Comparison of ENCODE assay signal across 21 cellular contexts in the genomic region with DNA sequence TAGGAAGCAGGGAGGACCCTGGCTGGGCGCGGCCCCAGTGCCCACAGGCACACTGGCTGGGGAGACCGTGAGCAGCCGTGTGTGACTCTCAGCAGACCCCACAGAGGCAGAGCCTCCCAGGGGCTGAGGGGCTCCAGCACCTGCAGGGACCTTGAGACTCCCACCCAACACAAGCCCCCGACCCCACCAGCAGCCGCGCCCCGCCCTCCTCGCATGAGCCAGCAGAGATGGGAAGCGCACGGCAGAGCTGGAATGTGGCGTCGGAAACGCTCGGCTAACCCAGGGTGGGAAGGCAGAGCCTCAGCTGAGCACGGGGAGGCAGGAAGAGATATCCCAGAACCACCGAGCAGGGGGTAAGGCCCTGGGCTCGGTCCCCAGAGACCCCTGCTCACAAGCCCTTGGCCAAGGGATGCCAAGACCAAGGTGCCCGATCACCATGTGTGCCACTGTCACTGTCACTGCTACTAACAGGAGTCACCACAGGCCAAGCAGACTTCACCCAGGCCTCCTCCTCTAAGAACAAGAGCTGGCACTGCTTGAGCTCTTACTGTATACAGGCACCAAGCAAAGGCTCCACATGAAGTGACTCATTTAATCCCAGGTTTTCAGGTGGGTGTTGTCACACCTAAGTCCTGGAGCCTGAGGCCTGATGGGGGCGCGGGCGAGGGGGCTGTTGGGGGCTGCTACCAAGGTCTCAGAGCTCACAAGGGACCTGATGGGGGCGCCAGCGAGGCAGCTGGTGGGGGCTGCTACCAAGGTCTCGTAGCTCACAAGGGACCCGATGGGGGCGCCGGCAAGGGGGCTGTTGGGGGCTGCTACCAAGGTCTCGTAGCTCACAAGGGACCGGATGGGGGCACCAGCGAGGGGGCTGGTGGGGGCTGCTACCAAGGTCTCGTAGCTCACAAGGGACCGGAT. TPM values are rescaled to one million over a fixed set of nuclear protein-coding genes. Genes with fewer than 3 reads are reported as not detected.
A peak's percentile ranks its signal among the peaks of the same experiment; 100 is the strongest.
DNase-seq lines count a peak whose midpoint lies in the region; ATAC-seq, FAIRE-seq and TF ChIP-seq lines count a peak whose summit lies in the region.
"Had no signal": no experiment of that assay in that cellular context is flagged by ENCODE, and none has a peak within 500 bp of the region (broad histone marks: within the 10 kb centered on the region; RNA-seq: fewer than 3 reads in every experiment).

No MANE protein-coding gene starts in this region.

- peaks cover 7% of the 10 kb centered on the region; the same call in 1 of the 2 replicates for H3K4me1 ChIP-seq in GM23338 (ENCODE audit: insufficient read depth)
- no peaks in the 10 kb centered on the region for H3K4me1 ChIP-seq in OCI-LY3 (ENCODE audit: low read length)
- peaks cover 20% of the 10 kb centered on the region for H3K4me1 ChIP-seq in endothelial cell of umbilical vein (ENCODE audit: control insufficient read depth, extremely low read depth, insufficient read depth, low read length)
- H3K4me1 ChIP-seq in neuronal stem cell (ENCODE audit: control insufficient read depth in 2 of 2, insufficient read depth in 1 of 2, low read depth in 1 of 2, low read length in 2 of 2), result peaks cover 14 to 27% of the 10 kb centered on the region in 2 donors
- H3K4me1 ChIP-seq in breast epithelium, result no peaks in the 10 kb centered on the region
- H3K4me1 ChIP-seq in stomach, result peaks cover 0 to 10% (median 4%) of the 10 kb centered on the region in 4 donors

- intact Hi-C loops in endothelial cell of umbilical vein (cut with micrococcal nuclease) (loop anchor here (1.0 kb wide), 3 partner anchors 20 to 100 kb away; a partner anchor contains a TSS), breast epithelium (cut with DNase I; ENCODE audit: low total_unique reads) (no loop called here), stomach (cut with DNase I; ENCODE audit: low total_unique reads) (no loop called here)

- H3K79me1 ChIP-seq in neuronal stem cell (ENCODE audit: low read depth, low read length), result peaks cover 6% of the 10 kb centered on the region

- peaks cover 27% of the 10 kb centered on the region for H3K4me1 Mint-ChIP-seq in GM23338
- H3K4me1 Mint-ChIP-seq: central memory CD8-positive, alpha-beta T cell had no signal

- dilution Hi-C loops in endothelial cell of umbilical vein (cut with MboI; ENCODE audit: extremely low pct_ligation_motif_present, low sequenced_read_pairs), result no loop called here

- H2BK12ac ChIP-seq in neuronal stem cell (ENCODE audit: low read length), result no peak overlapping the region

- H3K36me3 ChIP-seq in GM23338 (ENCODE audit: insufficient read depth) (no peaks in the 10 kb centered on the region), OCI-LY3 (replicated peaks; ENCODE audit: low read depth, low read length) (no peaks in the 10 kb centered on the region), endothelial cell of umbilical vein (ENCODE audit: control insufficient read depth in 2 of 2, extremely low read depth in 1 of 2, insufficient read depth in 2 of 2, low read length in 2 of 2) (no peaks in the 10 kb centered on the region), neuronal stem cell (replicated peaks in 1 of 2; ENCODE audit: control insufficient read depth in 2 of 2, insufficient read depth in 2 of 2, low read length in 2 of 2) (peaks cover 0 to 5% of the 10 kb centered on the region in 2 donors), breast epithelium (no peaks in the 10 kb centered on the region), stomach (no peaks in the 10 kb centered on the region)

- H2AFZ ChIP-seq in GM23338 (no peak overlapping the region), OCI-LY3 (ENCODE audit: low read depth, low read length) (no peak overlapping the region), endothelial cell of umbilical vein (ENCODE audit: low read depth, low read length) (peak overlapping the region; percentile 54), neuronal stem cell (ENCODE audit: low read length) (peak overlapping the region; percentile 68)

- in situ Hi-C loops in GM13977 (cut with MboI; ENCODE audit: low pct_unique_long_range_greater_than_20kb, low sequenced_read_pairs, unreplicated experiment), result no loop called here

- POLR2A ChIA-PET in endothelial cell of umbilical vein (lab: Charles Lee), result interaction anchor here (1.2 kb wide), 1 partner anchor 19 kb away, joined by 3 read pairs; a partner anchor contains a TSS

- H3K9ac ChIP-seq in OCI-LY3 (ENCODE audit: low read length) (no peak overlapping the region), endothelial cell of umbilical vein (replicated peaks; ENCODE audit: extremely low read depth, insufficient read depth, low read length) (no peak overlapping the region), neuronal stem cell (ENCODE audit: low read depth, low read length, poor library complexity) (no peak overlapping the region)
- H3K9ac ChIP-seq: KMS-11 had no signal

- H3K27me3 ChIP-seq in GM23338 (ENCODE audit: insufficient read depth) (no peaks in the 10 kb centered on the region), OCI-LY3 (ENCODE audit: low read depth, low read length) (no peaks in the 10 kb centered on the region), endothelial cell of umbilical vein (ENCODE audit: control insufficient read depth in 2 of 2, insufficient read depth in 2 of 2, low read length in 2 of 2) (no peaks in the 10 kb centered on the region), neuronal stem cell (ENCODE audit: control insufficient read depth in 3 of 3, insufficient read depth in 3 of 3, low read depth in 1 of 3, low read length in 3 of 3) (no peaks in the 10 kb centered on the region), breast epithelium (no peaks in the 10 kb centered on the region), stomach (peaks cover 0 to 22% (median 0%) of the 10 kb centered on the region in 3 donors)

- peak; percentile 76 for FAIRE-seq in endothelial cell of umbilical vein (lab: Jason Lieb, UNC)
- FAIRE-seq: urothelium cell line had no signal

- TF ChIP-seq CTCF in GM23338 (conservative IDR thresholded peaks at IDR 0.05; ENCODE audit: low read depth in 2 of 2) (peak; percentile 41 to 65), OCI-LY3 (IDR thresholded peaks at IDR 0.05; ENCODE audit: low read depth, low read length) (peak; percentile 7; the same call in 1 of the 2 replicates), endothelial cell of umbilical vein (IDR thresholded peaks at IDR 0.05; ENCODE audit: extremely low read depth in 1 of 2, insufficient read depth in 1 of 2, low read depth in 1 of 2, low read length in 2 of 2) (peak in 1 of 2 donors; percentile 8), breast epithelium (IDR thresholded peaks at IDR 0.05) (no peak), stomach (IDR thresholded peaks at IDR 0.05) (no peak), GM13977 (IDR thresholded peaks at IDR 0.05; ENCODE audit: extremely low read depth, insufficient read depth, missing control alignments) (no peak)

- H3K27me3 Mint-ChIP-seq in GM23338 (ENCODE audit: insufficient read depth, low read depth, poor library complexity), result peaks cover 2% of the 10 kb centered on the region
- H3K27me3 Mint-ChIP-seq: activated T-cell treated with anti-CD3 and anti-CD28 coated beads, Interleukin-2, amount 50 U/mL, for 24 hours; central memory CD8-positive, alpha-beta T cell had no signal

- H3F3A ChIP-seq in GM23338 (replicated peaks; ENCODE audit: low read depth), result no peaks in the 10 kb centered on the region

- H4K20me1 ChIP-seq in GM23338 (replicated peaks; ENCODE audit: insufficient read depth) (no peaks in the 10 kb centered on the region), OCI-LY3 (ENCODE audit: insufficient read depth, low read length) (no peaks in the 10 kb centered on the region), endothelial cell of umbilical vein (replicated peaks; ENCODE audit: control insufficient read depth, extremely low read depth, insufficient read depth, low read length) (no peaks in the 10 kb centered on the region)

- no peak overlapping the region for H2AK5ac ChIP-seq in neuronal stem cell (ENCODE audit: low read depth, low read length)

- H3K9me1 ChIP-seq in endothelial cell of umbilical vein (replicated peaks; ENCODE audit: control insufficient read depth, extremely low read depth, insufficient read depth, low read length), result no peaks in the 10 kb centered on the region

- no peak overlapping the region for H2BK120ac ChIP-seq in neuronal stem cell (ENCODE audit: low read depth, low read length)

- H3K9me3 ChIP-seq in OCI-LY3 (ENCODE audit: insufficient read depth, low read length) (no peaks in the 10 kb centered on the region), endothelial cell of umbilical vein (replicated peaks; ENCODE audit: control insufficient read depth, insufficient read depth, low read length) (no peaks in the 10 kb centered on the region), neuronal stem cell (replicated peaks in 1 of 2; ENCODE audit: control insufficient read depth in 2 of 2, insufficient read depth in 1 of 2, low read depth in 1 of 2, low read length in 2 of 2) (peaks cover 0 to under 1% of the 10 kb centered on the region in 2 donors), breast epithelium (no peaks in the 10 kb centered on the region), stomach (no peaks in the 10 kb centered on the region)

- no peak overlapping the region for H4K91ac ChIP-seq in neuronal stem cell (ENCODE audit: low read depth, low read length, poor library complexity)

- H3K27ac ChIP-seq in GM23338 (ENCODE audit: low read depth), result no peak overlapping the region
- H3K27ac ChIP-seq in OCI-LY3 (ENCODE audit: low read length), result no peak overlapping the region
- peak overlapping the region; percentile 36 for H3K27ac ChIP-seq in endothelial cell of umbilical vein (ENCODE audit: insufficient read depth, low read depth, low read length)
- H3K27ac ChIP-seq in neuronal stem cell (replicated peaks; ENCODE audit: low read length), result peak overlapping the region; percentile 15
- H3K27ac ChIP-seq in breast epithelium, result no peak overlapping the region
- no peak overlapping the region for H3K27ac ChIP-seq in stomach
- H3K27ac ChIP-seq: KMS-11 had no signal

- H3K27ac Mint-ChIP-seq in GM23338, result no peak overlapping the region
- H3K27ac Mint-ChIP-seq: activated T-cell treated with anti-CD3 and anti-CD28 coated beads, Interleukin-2, amount 50 U/mL, for 24 hours had no signal

- no peaks in the 10 kb centered on the region for H3K9me2 ChIP-seq in GM23338 (ENCODE audit: insufficient read depth)

- WGBS in neuronal stem cell (ENCODE audit: extremely low coverage in 2 of 2, insufficient read length in 2 of 2, insufficient replicate concordance in 1 of 2), 2 donors, result no CpG with 5 or more reads among the region's 33 CpGs
- 85 to 92% (median 87%) methylated on average over 27 to 32 of the region's 33 CpGs for WGBS in stomach, 5 donors

- peak; percentile 62 for ATAC-seq in GM23338
- ATAC-seq: SK-N-SH treated with all-trans-retinoic acid at 6 μM for 48 hours had no signal

- no peak for TF ChIP-seq EP300 in stomach (IDR thresholded peaks at IDR 0.05)

- H3K18ac ChIP-seq in neuronal stem cell (ENCODE audit: low read length), result peak overlapping the region; percentile 50

- CTCF ChIA-PET in endothelial cell of umbilical vein (lab: Charles Lee), result interaction anchor here (0.8 to 6.2 kb wide), 9 partner anchors 9 to 138 kb away, joined by 3 to 139 read pairs (median 4); a partner anchor contains a TSS

- no peak overlapping the region for H3K4me3 Mint-ChIP-seq in GM23338
- H3K4me3 Mint-ChIP-seq: activated T-cell treated with anti-CD3 and anti-CD28 coated beads, Interleukin-2, amount 50 U/mL, for 24 hours; central memory CD8-positive, alpha-beta T cell had no signal

- H3K4me2 ChIP-seq in GM23338 (no peak overlapping the region), OCI-LY3 (ENCODE audit: low read length) (no peak overlapping the region), endothelial cell of umbilical vein (ENCODE audit: insufficient read depth, low read length) (peak overlapping the region; percentile 8), neuronal stem cell (ENCODE audit: insufficient read depth, low read length, poor library complexity, severe bottlenecking) (no peak overlapping the region)
- H3K4me2 ChIP-seq: KMS-11 had no signal

- no peak overlapping the region for H3K4ac ChIP-seq in neuronal stem cell (ENCODE audit: low read length)

- DNase-seq in GM23338 (ENCODE audit: low spot score) (peak; percentile 70), endothelial cell of umbilical vein (ENCODE audit: low read depth, low spot score) (no peak), neuronal stem cell (ENCODE audit: low spot score) (no peak), breast epithelium (ENCODE audit: low spot score in 2 of 2) (no peak), stomach (no peak), GM13977 (ENCODE audit: low spot score) (no peak)
- DNase-seq: activated CD4-positive, alpha-beta T cell treated with anti-CD3 and anti-CD28 coated beads for 4 hours; activated gamma-delta T cell; activated T-cell treated with anti-CD3 and anti-CD28 coated beads, Interleukin-2, amount 50 U/mL, for 24 hours; Calu3; mammary epithelial cell; NCI-H146; NCI-H446 treated with DMSO at 0.1 percent for 48 hours; OCI-M1; stimulated activated CD4-positive, alpha-beta T cell treated with anti-CD3 and anti-CD28 coated beads, Interleukin-4, amount 100 ng/mL, for 1 hour; T-helper 2 cell had no signal

- H2BK15ac ChIP-seq in neuronal stem cell (ENCODE audit: low read length), result no peak overlapping the region

- H3K23ac ChIP-seq in neuronal stem cell (ENCODE audit: low read depth, low read length, poor library complexity), result peak overlapping the region; percentile 83

- no peak overlapping the region for H4K8ac ChIP-seq in neuronal stem cell (ENCODE audit: low read depth, low read length)

- H3K9me3 Mint-ChIP-seq in GM23338, result no peaks in the 10 kb centered on the region
- H3K9me3 Mint-ChIP-seq: activated T-cell treated with anti-CD3 and anti-CD28 coated beads, Interleukin-2, amount 50 U/mL, for 24 hours; central memory CD8-positive, alpha-beta T cell had no signal

- BruUV-seq in endothelial cell of umbilical vein (replicated peaks; lab: Mats Ljungman, UMichigan), result no TSS peak

- H2BK5ac ChIP-seq in neuronal stem cell (ENCODE audit: low read length), result no peak overlapping the region

- TF ChIP-seq POLR2A in endothelial cell of umbilical vein (IDR thresholded peaks at IDR 0.05; ENCODE audit: low read depth, low read length) (no peak), breast epithelium (IDR thresholded peaks at IDR 0.05) (no peak), stomach (IDR thresholded peaks at IDR 0.05) (no peak)

- H3K14ac ChIP-seq in neuronal stem cell (ENCODE audit: low read length), result peak overlapping the region; percentile 42

- H3K79me2 ChIP-seq in GM23338 (replicated peaks; ENCODE audit: insufficient read depth) (no peaks in the 10 kb centered on the region), OCI-LY3 (ENCODE audit: low read length) (no peaks in the 10 kb centered on the region), endothelial cell of umbilical vein (ENCODE audit: control insufficient read depth, insufficient read depth, low read length) (no peaks in the 10 kb centered on the region)

- H3K36me3 Mint-ChIP-seq in GM23338 (ENCODE audit: low read depth), result no peaks in the 10 kb centered on the region; the same call in 2 of the 3 replicates

- no peak overlapping the region for H3K4me3 ChIP-seq in GM23338
- H3K4me3 ChIP-seq in OCI-LY3 (ENCODE audit: low read length), result no peak overlapping the region
- no peak overlapping the region for H3K4me3 ChIP-seq in endothelial cell of umbilical vein (replicated peaks in 1 of 3; ENCODE audit: insufficient read depth in 1 of 3, low read depth in 1 of 3, low read length in 3 of 3)
- no peak overlapping the region for H3K4me3 ChIP-seq in neuronal stem cell (ENCODE audit: low read length in 2 of 2)
- no peak overlapping the region for H3K4me3 ChIP-seq in breast epithelium
- H3K4me3 ChIP-seq in stomach, result no peak overlapping the region

RNA-seq across cellular contexts. Expression of a gene that starts 20.1 kb away (rescaled TPM):
- 15.4 and 21.4 TPM in 2 replicates for total RNA-seq in GM23338 (2014; rRNA removed; shearing (Covaris generic))
- polyA plus RNA-seq in GM23338 (2016; fragmentation: Nextera tagmentation; extraction: Ambion mirVana) (4.0 and 4.7 TPM in 2 replicates), endothelial cell of umbilical vein (22.5 and 31.7 TPM in 2 replicates), stomach (10 to 100 TPM in 2 of 3 donors, 1 to 10 TPM in 1; 2.6 to 18.6 (median 11.3) TPM)
- total RNA-seq in endothelial cell of umbilical vein (47.4 and 63.7 TPM in 2 replicates), breast epithelium (10 to 100 TPM; 19.3 to 32.1 (median 24.2) TPM), stomach (10 to 100 TPM; 14.3 to 57.2 (median 41.1) TPM)
- polyA plus RNA-seq in endothelial cell of umbilical vein (2011; cell fraction: cytosol; rRNA removed), result 6.7 and 12.0 TPM in 2 replicates
- 66.7 and 89.2 TPM in 2 replicates for polyA plus RNA-seq in endothelial cell of umbilical vein (2011; cell fraction: nucleus; rRNA removed)
- 16.0 and 34.6 TPM in 2 replicates for polyA plus RNA-seq in endothelial cell of umbilical vein (2012)
- 19.6 and 21.3 TPM in 2 replicates for polyA minus RNA-seq in endothelial cell of umbilical vein
- polyA minus RNA-seq in endothelial cell of umbilical vein (2011; cell fraction: cytosol; rRNA and poly(A)+ RNA removed), result 5.4 TPM
- 14.7 and 42.2 TPM in 2 replicates for polyA minus RNA-seq in endothelial cell of umbilical vein (2011; cell fraction: nucleus; rRNA and poly(A)+ RNA removed)
- 10.3 TPM for polyA plus RNA-seq in neuronal stem cell (2013, experiment 1 of 2)
- 10.0 TPM for polyA plus RNA-seq in neuronal stem cell (2013, experiment 2 of 2)

RNA-seq across cellular contexts. Expression of a gene that starts 33.6 kb away (rescaled TPM):
- total RNA-seq in GM23338 (2014; rRNA removed; shearing (Covaris generic)), result 20.3 and 24.4 TPM in 2 replicates
- polyA plus RNA-seq in GM23338 (2016; fragmentation: Nextera tagmentation; extraction: Ambion mirVana), result 6.2 and 6.6 TPM in 2 replicates
- total RNA-seq in endothelial cell of umbilical vein, result 46.2 and 53.8 TPM in 2 replicates
- polyA plus RNA-seq in endothelial cell of umbilical vein, result 50.5 and 52.3 TPM in 2 replicates
- 48.1 and 48.2 TPM in 2 replicates for polyA plus RNA-seq in endothelial cell of umbilical vein (2011; cell fraction: cytosol; rRNA removed)
- polyA plus RNA-seq in endothelial cell of umbilical vein (2011; cell fraction: nucleus; rRNA removed), result 19.1 and 20.9 TPM in 2 replicates
- polyA plus RNA-seq in endothelial cell of umbilical vein (2012), result 45.0 and 53.8 TPM in 2 replicates
- polyA minus RNA-seq in endothelial cell of umbilical vein, result 43.9 and 44.1 TPM in 2 replicates
- 18.9 TPM for polyA minus RNA-seq in endothelial cell of umbilical vein (2011; cell fraction: cytosol; rRNA and poly(A)+ RNA removed)
- 7.4 and 9.6 TPM in 2 replicates for polyA minus RNA-seq in endothelial cell of umbilical vein (2011; cell fraction: nucleus; rRNA and poly(A)+ RNA removed)
- 13.4 TPM for polyA plus RNA-seq in neuronal stem cell (2013, experiment 1 of 2)
- 13.2 TPM for polyA plus RNA-seq in neuronal stem cell (2013, experiment 2 of 2)
- total RNA-seq in breast epithelium, result 10 to 100 TPM; 32.4 to 56.8 (median 34.5) TPM
- total RNA-seq in stomach, result 10 to 100 TPM; 21.6 to 43.3 (median 30.3) TPM
- polyA plus RNA-seq in stomach, result 10 to 100 TPM; 29.7 to 60.0 (median 33.7) TPM

RNA-seq across cellular contexts. Expression of a gene that starts 58.7 kb away (rescaled TPM):
- 40.8 and 43.3 TPM in 2 replicates for total RNA-seq in GM23338 (2014; rRNA removed; shearing (Covaris generic))
- polyA plus RNA-seq in GM23338 (2016; fragmentation: Nextera tagmentation; extraction: Ambion mirVana) (22.6 and 24.4 TPM in 2 replicates), endothelial cell of umbilical vein (50.7 and 59.2 TPM in 2 replicates), stomach (10 to 100 TPM; 12.5 to 22.2 (median 13.0) TPM)
- total RNA-seq in endothelial cell of umbilical vein (23.0 and 27.7 TPM in 2 replicates), breast epithelium (10 to 100 TPM; 19.3 to 23.6 (median 20.2) TPM), stomach (10 to 100 TPM in 2 of 5 donors, 1 to 10 TPM in 2, under 1 TPM in 1; 0.89 to 55.4 (median 3.5) TPM)
- 28.5 and 35.3 TPM in 2 replicates for polyA plus RNA-seq in endothelial cell of umbilical vein (2011; cell fraction: cytosol; rRNA removed)
- polyA plus RNA-seq in endothelial cell of umbilical vein (2011; cell fraction: nucleus; rRNA removed), result 107 and 136 TPM in 2 replicates
- polyA plus RNA-seq in endothelial cell of umbilical vein (2012), result 19.9 and 22.0 TPM in 2 replicates
- polyA minus RNA-seq in endothelial cell of umbilical vein, result 32.1 and 37.9 TPM in 2 replicates
- polyA minus RNA-seq in endothelial cell of umbilical vein (2011; cell fraction: cytosol; rRNA and poly(A)+ RNA removed), result 19.9 TPM
- polyA minus RNA-seq in endothelial cell of umbilical vein (2011; cell fraction: nucleus; rRNA and poly(A)+ RNA removed), result 25.3 and 26.9 TPM in 2 replicates
- 24.6 TPM for polyA plus RNA-seq in neuronal stem cell (2013, experiment 1 of 2)
- 25.7 TPM for polyA plus RNA-seq in neuronal stem cell (2013, experiment 2 of 2)

Comparison
In these comparisons a context has a peak if more than half of its experiments do, and no peak if none do; other contexts are left out.
1. H2AFZ ChIP-seq: peak in endothelial cell of umbilical vein (single experiment) and neuronal stem cell (single experiment); none in GM23338 (single experiment) and OCI-LY3 (single experiment).
2. H3K27ac ChIP-seq: peak in endothelial cell of umbilical vein (single experiment) and neuronal stem cell (single experiment); none in GM23338 (single experiment), OCI-LY3 (single experiment), breast epithelium (0 of 2) and stomach (0 of 5).
3. CTCF ChIP-seq: peak in GM23338 (2 of 2) and OCI-LY3 (single experiment); none in breast epithelium (0 of 3), stomach (0 of 7) and GM13977 (single experiment).